1 cellular context compared by ENCODE assay signal in genomic region chr19:29593869-29594268, GRCh38.
TF ChIP-seq lines count a peak whose summit lies in the region.

No MANE protein-coding gene starts in this region.

TF ChIP-seq in HEK293, 187 proteins besides CTCF, POLR2A, EP300 and RAD21 (continued from another document):
- TF ChIP-seq, protein P1, sequence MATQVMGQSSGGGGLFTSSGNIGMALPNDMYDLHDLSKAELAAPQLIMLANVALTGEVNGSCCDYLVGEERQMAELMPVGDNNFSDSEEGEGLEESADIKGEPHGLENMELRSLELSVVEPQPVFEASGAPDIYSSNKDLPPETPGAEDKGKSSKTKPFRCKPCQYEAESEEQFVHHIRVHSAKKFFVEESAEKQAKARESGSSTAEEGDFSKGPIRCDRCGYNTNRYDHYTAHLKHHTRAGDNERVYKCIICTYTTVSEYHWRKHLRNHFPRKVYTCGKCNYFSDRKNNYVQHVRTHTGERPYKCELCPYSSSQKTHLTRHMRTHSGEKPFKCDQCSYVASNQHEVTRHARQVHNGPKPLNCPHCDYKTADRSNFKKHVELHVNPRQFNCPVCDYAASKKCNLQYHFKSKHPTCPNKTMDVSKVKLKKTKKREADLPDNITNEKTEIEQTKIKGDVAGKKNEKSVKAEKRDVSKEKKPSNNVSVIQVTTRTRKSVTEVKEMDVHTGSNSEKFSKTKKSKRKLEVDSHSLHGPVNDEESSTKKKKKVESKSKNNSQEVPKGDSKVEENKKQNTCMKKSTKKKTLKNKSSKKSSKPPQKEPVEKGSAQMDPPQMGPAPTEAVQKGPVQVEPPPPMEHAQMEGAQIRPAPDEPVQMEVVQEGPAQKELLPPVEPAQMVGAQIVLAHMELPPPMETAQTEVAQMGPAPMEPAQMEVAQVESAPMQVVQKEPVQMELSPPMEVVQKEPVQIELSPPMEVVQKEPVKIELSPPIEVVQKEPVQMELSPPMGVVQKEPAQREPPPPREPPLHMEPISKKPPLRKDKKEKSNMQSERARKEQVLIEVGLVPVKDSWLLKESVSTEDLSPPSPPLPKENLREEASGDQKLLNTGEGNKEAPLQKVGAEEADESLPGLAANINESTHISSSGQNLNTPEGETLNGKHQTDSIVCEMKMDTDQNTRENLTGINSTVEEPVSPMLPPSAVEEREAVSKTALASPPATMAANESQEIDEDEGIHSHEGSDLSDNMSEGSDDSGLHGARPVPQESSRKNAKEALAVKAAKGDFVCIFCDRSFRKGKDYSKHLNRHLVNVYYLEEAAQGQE (tag by site-specific recombination; IDR thresholded peaks at IDR 0.05) = no peak
- TF ChIP-seq PRDM1 (tag by site-specific recombination; IDR thresholded peaks at IDR 0.05) (no peak), ZNF513 (tag by site-specific recombination; IDR thresholded peaks at IDR 0.05) (no peak)
